In the genomic region with DNA sequence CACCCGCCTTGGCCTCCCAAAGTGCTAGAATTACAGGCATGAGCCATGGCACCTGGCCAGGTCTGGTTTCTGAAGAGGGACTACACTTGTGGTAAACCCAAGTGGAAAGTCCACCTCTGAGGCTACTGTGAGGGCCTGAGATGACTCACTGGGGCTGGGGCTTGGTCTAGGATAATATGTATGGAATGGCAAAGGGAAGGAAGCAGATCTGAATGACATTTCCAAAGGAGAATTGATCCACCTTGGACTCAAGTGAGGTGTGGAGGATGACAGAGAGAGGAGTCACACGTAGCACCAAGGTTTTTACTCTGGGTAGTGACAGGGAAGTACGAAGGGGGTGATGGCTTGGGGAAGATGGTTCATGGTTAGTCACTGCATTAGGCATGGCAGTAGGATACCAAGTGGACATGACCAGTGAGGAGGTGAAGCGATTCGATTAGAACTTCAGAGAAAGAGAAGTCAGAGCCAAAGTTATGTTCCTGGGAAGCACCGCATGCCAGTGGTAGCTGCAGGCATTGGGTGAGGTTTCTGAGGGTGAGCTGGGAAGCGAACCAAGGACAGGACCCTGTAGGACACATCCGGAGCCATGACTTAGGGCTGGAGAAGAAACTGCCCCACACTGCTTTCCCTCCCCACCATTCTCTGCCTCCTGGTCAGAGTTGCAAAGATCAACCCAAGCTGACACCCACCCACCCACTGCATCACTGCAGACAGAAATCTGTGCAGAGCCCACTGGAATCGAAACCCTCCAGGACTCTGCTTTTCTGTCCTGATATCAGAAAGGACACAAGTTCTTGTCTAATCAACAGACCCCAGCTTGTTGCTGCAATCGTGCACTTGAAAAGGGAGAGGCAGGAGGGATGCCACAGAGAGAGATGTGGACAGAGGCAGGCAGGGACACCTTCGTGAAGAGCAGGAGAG, we compare ENCODE assay signal across 12 cellular contexts. TPM values are rescaled to one million over a fixed set of nuclear protein-coding genes. Genes with fewer than 3 reads are reported as not detected.
DNase-seq lines count a peak whose midpoint lies in the region; ATAC-seq and TF ChIP-seq lines count a peak whose summit lies in the region.
"Had no signal": no experiment of that assay in that cellular context is flagged by ENCODE, and none has a peak within 500 bp of the region (broad histone marks: within the 10 kb centered on the region; RNA-seq: fewer than 3 reads in every experiment).

No MANE protein-coding gene starts in this region.

- no peak overlapping the region for H2AFZ ChIP-seq in mammary epithelial cell (ENCODE audit: low read depth, low read length)

- H3K27ac ChIP-seq in CD8-positive, alpha-beta T cell (ENCODE audit: low read depth, low read length) = no peak overlapping the region
- peak overlapping the region; percentile 0 for H3K27ac ChIP-seq in mammary epithelial cell (ENCODE audit: insufficient read depth, low read depth, low read length)

- no peaks in the 10 kb centered on the region for H3K27me3 ChIP-seq in CD8-positive, alpha-beta T cell (ENCODE audit: insufficient read depth, low read length)
- H3K27me3 ChIP-seq in mammary epithelial cell (ENCODE audit: insufficient read depth, low read length) = no peaks in the 10 kb centered on the region

- no TSS peak for BruUV-seq in mammary epithelial cell (replicated peaks; lab: Mats Ljungman, UMichigan)

- dilution Hi-C loops in mammary epithelial cell (cut with HindIII; ENCODE audit: low sequenced_read_pairs) = no loop called here

- POLR2A ChIA-PET in CD8-positive, alpha-beta T cell (lab: Charles Lee) = interaction anchor here (0.9 to 2.7 kb wide), 2 partner anchors 9 to 15 kb away, joined by 3 to 16 read pairs; no protein-coding TSS in a partner anchor

- H3K4me3 Mint-ChIP-seq in CD8-positive, alpha-beta T cell = no peak overlapping the region
- H3K4me3 Mint-ChIP-seq: dendritic cell treated with granulocyte-macrophage colony-stimulating factor and Interleukin-4, amounts not matched to agents 40 ng/mL and 50 ng/mL, for 4 days had no signal

- CTCF ChIA-PET in CD8-positive, alpha-beta T cell (lab: Charles Lee) = interaction anchor here (1.5 to 7.0 kb wide), 6 partner anchors 9 to 249 kb away, joined by 3 to 70 read pairs (median 6); a partner anchor contains a TSS
- CTCF ChIA-PET in mammary epithelial cell (lab: Charles Lee; ENCODE audit: low non-redundant PET) = no interaction called here

- ATAC-seq in CD8-positive, alpha-beta T cell = no peak
- ATAC-seq in GM19395 (IDR thresholded peaks at IDR 0.05; ENCODE audit: unreplicated experiment) = no peak
- ATAC-seq in GM21515 (IDR thresholded peaks at IDR 0.05; ENCODE audit: unreplicated experiment) = no peak
- ATAC-seq: T-cell had no signal

- H3K9me3 Mint-ChIP-seq in CD8-positive, alpha-beta T cell = no peaks in the 10 kb centered on the region
- H3K9me3 Mint-ChIP-seq: dendritic cell treated with granulocyte-macrophage colony-stimulating factor and Interleukin-4, amounts not matched to agents 40 ng/mL and 50 ng/mL, for 4 days; T-cell had no signal

- DNase-seq in CD8-positive, alpha-beta T cell = no peak
- peak; percentile 97 for DNase-seq in mammary epithelial cell
- DNase-seq in myocyte (ENCODE audit: low read depth) = peak; percentile 88
- DNase-seq in NCI-H748 treated with DMSO at 0.1 percent for 48 hours (lab: John Stamatoyannopoulos, UW) = no peak
- DNase-seq in NCI-H2196 treated with DMSO at 0.1 percent for 48 hours (lab: John Stamatoyannopoulos, UW; ENCODE audit: unreplicated experiment) = no peak
- DNase-seq: activated T-cell treated with anti-CD3 and anti-CD28 coated beads for 4 hours, T-cell had no signal

- peaks cover 45% of the 10 kb centered on the region for H3K4me1 Mint-ChIP-seq in CD8-positive, alpha-beta T cell (ENCODE audit: low read depth)

- H3K9me3 ChIP-seq in CD8-positive, alpha-beta T cell (ENCODE audit: low read length) = no peaks in the 10 kb centered on the region
- H3K9me3 ChIP-seq in mammary epithelial cell (replicated peaks; ENCODE audit: insufficient read depth, low read length) = no peaks in the 10 kb centered on the region

- in situ Hi-C loops in mammary epithelial cell (cut with MboI; ENCODE audit: low sequenced_read_pairs in 2 of 2) = loop anchor here in 1 of 2 donors (10.0 kb wide), 1 partner anchor 244 kb away; no protein-coding TSS in a partner anchor

- intact Hi-C loops in CD8-positive, alpha-beta T cell (cut with DNase I, micrococcal nuclease) = loop anchor here in 1 of 2 experiments (10.0 kb wide), 1 partner anchor 334 kb away; a partner anchor contains a TSS
- intact Hi-C loops in mammary epithelial cell (cut with micrococcal nuclease) = loop anchor here (2.0 kb wide), 1 partner anchor 18 kb away; a partner anchor contains a TSS

- peaks cover 33% of the 10 kb centered on the region for H3K4me1 ChIP-seq in CD8-positive, alpha-beta T cell (ENCODE audit: insufficient read depth, low read length)
- H3K4me1 ChIP-seq in mammary epithelial cell (ENCODE audit: insufficient read depth, low read length) = peaks cover 24% of the 10 kb centered on the region

- TF ChIP-seq EP300 in Ishikawa (IDR thresholded peaks at IDR 0.05; ENCODE audit: borderline replicate concordance) = no peak

- no peaks in the 10 kb centered on the region for H3K79me2 ChIP-seq in mammary epithelial cell (ENCODE audit: insufficient read depth, low read length)

- no peaks in the 10 kb centered on the region for H3K27me3 Mint-ChIP-seq in CD8-positive, alpha-beta T cell (ENCODE audit: low read depth)
- H3K27me3 Mint-ChIP-seq: T-cell had no signal

- H3K27ac Mint-ChIP-seq in CD8-positive, alpha-beta T cell = peak overlapping the region; percentile 75
- H3K27ac Mint-ChIP-seq: dendritic cell treated with granulocyte-macrophage colony-stimulating factor and Interleukin-4, amounts not matched to agents 40 ng/mL and 50 ng/mL, for 4 days had no signal

- no peaks in the 10 kb centered on the region for H3K36me3 ChIP-seq in CD8-positive, alpha-beta T cell (ENCODE audit: insufficient read depth, low read length)
- H3K36me3 ChIP-seq in mammary epithelial cell (ENCODE audit: insufficient read depth, low read length) = no peaks in the 10 kb centered on the region

- H4K20me1 ChIP-seq in mammary epithelial cell (ENCODE audit: insufficient read depth, low read length) = no peaks in the 10 kb centered on the region

- WGBS in mammary epithelial cell (ENCODE audit: low coverage, missing lambda C conversion rate) = 30% methylated on average over 10 of the region's 11 CpGs

- H3K4me2 ChIP-seq in mammary epithelial cell (ENCODE audit: insufficient read depth, low read depth, low read length) = no peak overlapping the region

- no peak overlapping the region for H3K9ac ChIP-seq in mammary epithelial cell (ENCODE audit: insufficient read depth, low read length)

- no peak overlapping the region for H3K4me3 ChIP-seq in CD8-positive, alpha-beta T cell (ENCODE audit: low read depth, low read length)
- no peak overlapping the region for H3K4me3 ChIP-seq in mammary epithelial cell (replicated peaks in 1 of 3; ENCODE audit: insufficient read depth in 1 of 3, low read depth in 2 of 3, low read length in 3 of 3)

- H3K36me3 Mint-ChIP-seq in CD8-positive, alpha-beta T cell = no peaks in the 10 kb centered on the region
- H3K36me3 Mint-ChIP-seq: T-cell had no signal

- TF ChIP-seq RAD21 in Ishikawa (IDR thresholded peaks at IDR 0.05; ENCODE audit: low read depth) = no peak

- no peak for TF ChIP-seq CTCF in CD8-positive, alpha-beta T cell (IDR thresholded peaks at IDR 0.05)
- TF ChIP-seq CTCF in mammary epithelial cell (conservative IDR thresholded peaks at IDR 0.05 in 1 of 2, IDR thresholded peaks at IDR 0.05 in 1 of 2; ENCODE audit: extremely low read depth in 1 of 2, insufficient read depth in 1 of 2, low read depth in 1 of 2, low read length in 2 of 2) = no peak

TF ChIP-seq in Ishikawa, 13 proteins besides CTCF, POLR2A, EP300 and RAD21:
- TF ChIP-seq NFIC (IDR thresholded peaks at IDR 0.05) (no peak), TEAD4 (IDR thresholded peaks at IDR 0.05) (0 out of 2 replicates have a peak, but pooled peaks have one; percentile 5)

RNA-seq across cellular contexts. Expression of a gene that starts 13.0 kb away (rescaled TPM):
- 100 to 1,000 TPM; 437 to 439 TPM for total RNA-seq in CD8-positive, alpha-beta T cell
- total RNA-seq in mammary epithelial cell (100 to 1,000 TPM in 1 of 2 donors, 10 to 100 TPM in 1; 29.2 to 146 TPM), myocyte (15.2 and 22.1 TPM in 2 replicates)
- 20.5 TPM for polyA plus RNA-seq in mammary epithelial cell
- polyA minus RNA-seq in mammary epithelial cell = 39.1 TPM
- polyA plus RNA-seq in myocyte (2012) = 36.4 TPM

RNA-seq across cellular contexts. Expression of a gene that starts 17.3 kb away (rescaled TPM):
- not detected for total RNA-seq in CD8-positive, alpha-beta T cell
- total RNA-seq in mammary epithelial cell (under 1 TPM in 1 of 2 donors, not detected in 1; 0.45 TPM), myocyte (not detected in 2 replicates)
- 0.74 TPM for polyA plus RNA-seq in mammary epithelial cell
- polyA minus RNA-seq in mammary epithelial cell = not detected
- 0.82 TPM for polyA plus RNA-seq in myocyte (2012)
- total RNA-seq: omental fat pad had no signal

RNA-seq across cellular contexts. Expression of a gene that starts 32.8 kb away (rescaled TPM):
- not detected for total RNA-seq in CD8-positive, alpha-beta T cell
- total RNA-seq in mammary epithelial cell = not detected
- polyA plus RNA-seq in mammary epithelial cell = not detected
- polyA minus RNA-seq in mammary epithelial cell = not detected
- total RNA-seq in myocyte = not detected in 2 replicates
- polyA plus RNA-seq in myocyte (2012) = not detected
- total RNA-seq: omental fat pad, T-cell had no signal

RNA-seq across cellular contexts. Expression of a gene that starts 55.1 kb away (rescaled TPM):
- total RNA-seq in CD8-positive, alpha-beta T cell = 1 to 10 TPM; 7.6 to 8.0 TPM
- total RNA-seq in mammary epithelial cell = not detected
- polyA plus RNA-seq in mammary epithelial cell = not detected
- polyA minus RNA-seq in mammary epithelial cell = not detected
- not detected in 2 replicates for total RNA-seq in myocyte
- polyA plus RNA-seq in myocyte (2012) = not detected

RNA-seq across cellular contexts. Expression of a gene that starts 59.2 kb away (rescaled TPM):
- 100 to 1,000 TPM; 103 to 116 TPM for total RNA-seq in CD8-positive, alpha-beta T cell
- total RNA-seq in mammary epithelial cell (10 to 100 TPM; 37.8 to 46.9 TPM), myocyte (14.6 and 15.7 TPM in 2 replicates)
- polyA plus RNA-seq in mammary epithelial cell = 7.6 TPM
- 2.1 TPM for polyA minus RNA-seq in mammary epithelial cell
- polyA plus RNA-seq in myocyte (2012) = 18.0 TPM

Comparison
In these comparisons a context has a peak if more than half of its experiments do, and no peak if none do; other contexts are left out.
1. DNase-seq: peak in mammary epithelial cell (single experiment) and myocyte (single experiment); none in CD8-positive, alpha-beta T cell (0 of 7), NCI-H748 treated with DMSO at 0.1 percent for 48 hours (single experiment) and NCI-H2196 treated with DMSO at 0.1 percent for 48 hours (single experiment).